In the genomic region with DNA sequence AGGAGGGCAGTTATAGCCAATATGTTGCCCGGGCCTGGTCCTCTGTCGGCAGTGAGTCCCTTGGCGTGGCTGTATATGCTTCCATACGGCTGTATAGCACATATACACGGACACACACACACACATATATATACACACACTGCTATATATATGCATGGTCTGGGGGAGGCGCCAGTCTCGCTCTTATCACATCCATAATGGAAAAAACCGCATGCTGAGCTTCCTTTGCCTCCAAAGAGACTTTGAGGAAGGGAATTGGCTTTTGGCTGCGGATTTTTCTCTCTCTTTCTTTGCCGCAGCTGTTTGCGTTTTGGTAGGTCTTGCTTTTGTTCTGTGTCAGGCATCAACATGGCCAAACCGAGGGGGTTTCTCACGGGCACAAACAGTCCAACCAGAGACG, we compare ENCODE assay signal across 11 cellular contexts. TPM values are rescaled to one million over a fixed set of nuclear protein-coding genes. Genes with fewer than 3 reads are reported as not detected.
DNase-seq lines count a peak whose midpoint lies in the region; ATAC-seq and TF ChIP-seq lines count a peak whose summit lies in the region.
"Had no signal": no experiment of that assay in that cellular context is flagged by ENCODE, and none has a peak within 500 bp of the region (broad histone marks: within the 10 kb centered on the region; RNA-seq: fewer than 3 reads in every experiment).

No MANE protein-coding gene starts in this region.

- H3K4me1 ChIP-seq in HAP-1 (no peaks in the 10 kb centered on the region), PC-9 (replicated peaks; ENCODE audit: insufficient read depth) (no peaks in the 10 kb centered on the region), endodermal cell (ENCODE audit: control insufficient read depth, insufficient read depth, low read length) (peaks cover 8% of the 10 kb centered on the region)

- H3K27me3 Mint-ChIP-seq in endodermal cell (ENCODE audit: insufficient read depth): no peaks in the 10 kb centered on the region

- no peak overlapping the region for H3K9ac ChIP-seq in endodermal cell (ENCODE audit: extremely low read depth, low read length, poor library complexity, severe bottlenecking)

- no peak overlapping the region for H3K4me2 ChIP-seq in PC-9

- POLR2A ChIA-PET in PC-9 (lab: Charles Lee; ENCODE audit: unreplicated experiment): interaction anchor here (0.6 kb wide), 1 partner anchor 16 kb away, joined by 3 read pairs; no protein-coding TSS in a partner anchor

- peak; percentile 83 for DNase-seq in 8988T
- peak; percentile 41 to 46 for DNase-seq in HAP-1 (ENCODE audit: low spot score in 2 of 2)
- DNase-seq in PC-9: peak in 1 of 2 experiments; percentile 30
- no peak for DNase-seq in endodermal cell
- no peak for DNase-seq in effector CD4-positive, alpha-beta T cell
- DNase-seq: NCI-H1105 treated with DMSO at 0.1 percent for 48 hours had no signal

- no peaks in the 10 kb centered on the region for H3K36me3 ChIP-seq in HAP-1 (replicated peaks)
- H3K36me3 ChIP-seq in PC-9 (ENCODE audit: low read depth): no peaks in the 10 kb centered on the region
- H3K36me3 ChIP-seq in endodermal cell (ENCODE audit: control insufficient read depth, insufficient read depth, low read length): no peaks in the 10 kb centered on the region
- H3K36me3 ChIP-seq: neutrophil had no signal

- H3K79me2 ChIP-seq in PC-9 (ENCODE audit: low read depth): no peaks in the 10 kb centered on the region

- no peaks in the 10 kb centered on the region for H4K20me1 ChIP-seq in PC-9 (ENCODE audit: insufficient read depth)

- H3K27ac ChIP-seq in PC-9 (no peak overlapping the region), endodermal cell (ENCODE audit: low read depth, low read length) (no peak overlapping the region)
- H3K27ac ChIP-seq: neutrophil had no signal

- CTCF ChIA-PET in PC-9 (lab: Charles Lee): interaction anchor here (0.5 to 1.0 kb wide), 4 partner anchors 9 to 172 kb away, joined by 4 to 7 read pairs (median 6); no protein-coding TSS in a partner anchor

- no peaks in the 10 kb centered on the region for H3K36me3 Mint-ChIP-seq in endodermal cell (ENCODE audit: low read depth)

- in situ Hi-C loops in HAP-1 (cut with MboI; ENCODE audit: low sequenced_read_pairs): no loop called here

- H3K27me3 ChIP-seq in HAP-1 (ENCODE audit: low read depth): no peaks in the 10 kb centered on the region
- peaks cover 29% of the 10 kb centered on the region for H3K27me3 ChIP-seq in PC-9 (ENCODE audit: insufficient read depth, low read depth)
- peaks cover 8% of the 10 kb centered on the region for H3K27me3 ChIP-seq in endodermal cell (ENCODE audit: control insufficient read depth, insufficient read depth, low read length, poor library complexity, severe bottlenecking)

- no peaks in the 10 kb centered on the region for H3K9me3 Mint-ChIP-seq in endodermal cell

- H3K27ac Mint-ChIP-seq in endodermal cell: peak overlapping the region; percentile 41

- no TSS peak for BruUV-seq in PC-9 (replicated peaks; lab: Mats Ljungman, UMichigan)

- no peaks in the 10 kb centered on the region for H3K9me2 ChIP-seq in PC-9 (ENCODE audit: insufficient read depth)

- H3K4me3 ChIP-seq in HAP-1 (no peak overlapping the region), PC-9 (no peak overlapping the region), endodermal cell (ENCODE audit: low read length) (no peak overlapping the region)

- no peak overlapping the region for H2AFZ ChIP-seq in PC-9

- H3F3A ChIP-seq in PC-9 (ENCODE audit: insufficient read depth, low read depth): no peaks in the 10 kb centered on the region

- H3K4me3 Mint-ChIP-seq in endodermal cell: no peak overlapping the region

- intact Hi-C loops in PC-9 (cut with micrococcal nuclease; ENCODE audit: unreplicated experiment): loop anchor here (2.0 kb wide), 1 partner anchor 58 kb away; no protein-coding TSS in a partner anchor

- peaks cover 10% of the 10 kb centered on the region for H3K4me1 Mint-ChIP-seq in endodermal cell

- ATAC-seq in HG02623 (IDR thresholded peaks at IDR 0.05; ENCODE audit: unreplicated experiment) (no peak), GM21737 (IDR thresholded peaks at IDR 0.05; ENCODE audit: unreplicated experiment) (no peak), HG03097 (IDR thresholded peaks at IDR 0.05; ENCODE audit: low FRiP score, unreplicated experiment) (no peak)

- TF ChIP-seq CTCF in PC-9 (conservative IDR thresholded peaks at IDR 0.05): peak; percentile 50; the same call in 1 of the 2 replicates
- peak; percentile 31 for TF ChIP-seq CTCF in endodermal cell (conservative IDR thresholded peaks at IDR 0.05)

- 73 to 83% methylated on average over 11 to 14 of the region's 14 CpGs for WGBS in endodermal cell (ENCODE audit: insufficient coverage in 1 of 2, insufficient read length in 1 of 2), 2 experiments

- H3K9me3 ChIP-seq in HAP-1: no peaks in the 10 kb centered on the region
- no peaks in the 10 kb centered on the region for H3K9me3 ChIP-seq in PC-9 (ENCODE audit: insufficient read depth, low read depth)
- no peaks in the 10 kb centered on the region for H3K9me3 ChIP-seq in endodermal cell (ENCODE audit: control insufficient read depth, low read length)
- H3K9me3 ChIP-seq: Caco-2, neutrophil had no signal

RNA-seq across cellular contexts. Expression of gene TMEM115, which starts 11.3 kb away (rescaled TPM):
- 35.2 and 43.5 TPM in 2 replicates for total RNA-seq in PC-9 (2021)
- 10 to 100 TPM; 30.1 to 32.2 TPM for total RNA-seq in endodermal cell
- polyA plus RNA-seq in endodermal cell (2013, experiment 1 of 2): 27.7 TPM
- polyA plus RNA-seq in endodermal cell (2013, experiment 2 of 2): 24.2 TPM

RNA-seq across cellular contexts. Expression of gene CYB561D2, which starts 19.9 kb away (rescaled TPM):
- total RNA-seq in PC-9 (2021) (15.7 and 19.3 TPM in 2 replicates), endodermal cell (10 to 100 TPM in 1 of 2 donors, 1 to 10 TPM in 1; 8.5 to 14.6 TPM)
- 14.7 TPM for polyA plus RNA-seq in endodermal cell (2013, experiment 1 of 2)
- 11.5 TPM for polyA plus RNA-seq in endodermal cell (2013, experiment 2 of 2)

RNA-seq across cellular contexts. Expression of gene NPRL2, which starts 20.0 kb away (rescaled TPM):
- 24.1 and 25.4 TPM in 2 replicates for total RNA-seq in PC-9 (2021)
- total RNA-seq in endodermal cell: 10 to 100 TPM; 21.8 TPM
- 34.3 TPM for polyA plus RNA-seq in endodermal cell (2013, experiment 1 of 2)
- polyA plus RNA-seq in endodermal cell (2013, experiment 2 of 2): 30.3 TPM

RNA-seq across cellular contexts. Expression of gene ZMYND10, which starts 25.1 kb away (rescaled TPM):
- 4.4 and 8.7 TPM in 2 replicates for total RNA-seq in PC-9 (2021)
- total RNA-seq in endodermal cell: 1 to 10 TPM in 1 of 2 donors, under 1 TPM in 1; 0.22 to 1.4 TPM
- polyA plus RNA-seq in endodermal cell (2013, experiment 1 of 2): 4.4 TPM
- 2.6 TPM for polyA plus RNA-seq in endodermal cell (2013, experiment 2 of 2)

RNA-seq across cellular contexts. Expression of gene RASSF1, which starts 30.0 kb away (rescaled TPM):
- total RNA-seq in PC-9 (2021): 15.9 and 17.7 TPM in 2 replicates
- total RNA-seq in endodermal cell: 10 to 100 TPM in 1 of 2 donors, 1 to 10 TPM in 1; 9.4 to 17.2 TPM
- polyA plus RNA-seq in endodermal cell (2013, experiment 1 of 2): 15.8 TPM
- 15.9 TPM for polyA plus RNA-seq in endodermal cell (2013, experiment 2 of 2)

Comparison
In these comparisons a context has a peak if more than half of its experiments do, and no peak if none do; other contexts are left out.
1. DNase-seq: peak in 8988T (single experiment) and HAP-1 (2 of 2); none in endodermal cell (single experiment) and effector CD4-positive, alpha-beta T cell (single experiment).